In the genomic region with DNA sequence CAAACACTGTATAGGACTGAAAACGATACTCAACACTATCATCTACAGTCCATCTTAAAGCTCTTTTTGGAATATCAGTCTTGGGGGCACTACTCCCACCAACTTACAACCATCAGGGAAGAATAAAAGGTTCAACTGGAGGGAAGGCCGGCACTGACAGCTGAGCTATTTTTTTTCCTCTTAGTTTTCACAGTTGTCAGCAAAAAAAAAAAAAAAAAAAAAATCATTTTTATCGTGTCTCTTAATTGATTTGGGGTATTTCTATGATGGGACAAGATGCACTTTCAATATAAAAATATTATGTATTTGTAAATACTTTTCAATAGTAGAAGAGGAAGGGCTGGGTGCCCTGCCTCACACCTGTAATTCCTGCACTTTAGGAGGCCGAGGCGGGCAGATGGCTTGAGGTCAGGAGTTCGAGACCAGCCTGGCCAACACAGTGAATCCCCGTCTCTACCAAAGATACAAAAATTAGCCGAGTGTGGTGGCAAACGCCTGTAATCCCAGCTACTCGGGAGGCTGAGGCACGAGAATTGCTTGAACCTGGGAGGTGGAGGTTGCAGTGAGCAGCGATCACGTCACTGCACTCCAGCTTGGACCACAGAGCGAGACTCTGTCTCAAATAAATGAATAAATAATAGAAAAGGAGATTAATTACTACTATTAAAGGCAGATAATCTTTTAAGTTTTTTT, we compare ENCODE assay signal across 9 cellular contexts. TPM values are rescaled to one million over a fixed set of nuclear protein-coding genes. Genes with fewer than 3 reads are reported as not detected.
DNase-seq lines count a peak whose midpoint lies in the region; ATAC-seq and TF ChIP-seq lines count a peak whose summit lies in the region.
"Had no signal": no experiment of that assay in that cellular context is flagged by ENCODE, and none has a peak within 500 bp of the region (broad histone marks: within the 10 kb centered on the region; RNA-seq: fewer than 3 reads in every experiment).

No MANE protein-coding gene starts in this region.

- intact Hi-C loops in OCI-LY7 (cut with micrococcal nuclease; ENCODE audit: unreplicated experiment): loop anchor here (5.0 kb wide), 1 partner anchor 1194 kb away; no protein-coding TSS in a partner anchor
- intact Hi-C loops in psoas muscle (cut with DNase I): loop anchor here in 1 of 2 donors (5.0 kb wide), 1 partner anchor 599 kb away; the partner anchor contains the start of gene LIN7C

- H3K9me3 ChIP-seq in OCI-LY7 (ENCODE audit: low read length): no peaks in the 10 kb centered on the region
- no peaks in the 10 kb centered on the region for H3K9me3 ChIP-seq in endocrine pancreas (ENCODE audit: control insufficient read depth, low read length)
- no peaks in the 10 kb centered on the region for H3K9me3 ChIP-seq in psoas muscle

- no peak overlapping the region for H3K9ac ChIP-seq in endocrine pancreas (ENCODE audit: control insufficient read depth, insufficient read depth, low read length)

- H3K4me1 ChIP-seq in OCI-LY7 (ENCODE audit: insufficient read depth, low read length, poor library complexity, severe bottlenecking) (peaks cover 37% of the 10 kb centered on the region), endocrine pancreas (ENCODE audit: control insufficient read depth, insufficient read depth, low read length) (peaks cover 21% of the 10 kb centered on the region), psoas muscle (peaks cover 25% of the 10 kb centered on the region)

- POLR2A ChIA-PET in OCI-LY7 (lab: Charles Lee): interaction anchor here (0.6 to 5.8 kb wide), 14 partner anchors 9 to 214 kb away, joined by 3 to 38 read pairs (median 4); no protein-coding TSS in a partner anchor

- no peaks in the 10 kb centered on the region for H3K27me3 Mint-ChIP-seq in osteocyte (ENCODE audit: unreplicated experiment)

- peaks cover 68% of the 10 kb centered on the region for H3K4me1 Mint-ChIP-seq in osteocyte (ENCODE audit: unreplicated experiment)

- H3K9me2 ChIP-seq in OCI-LY7 (ENCODE audit: insufficient read depth, low read length): no peaks in the 10 kb centered on the region

- H3K27ac ChIP-seq in OCI-LY7 (ENCODE audit: low read depth, low read length, poor library complexity, severe bottlenecking) (peak overlapping the region; percentile 82), psoas muscle (no peak overlapping the region)

- ATAC-seq in GM21381 (IDR thresholded peaks at IDR 0.05; ENCODE audit: unreplicated experiment): no peak
- ATAC-seq in psoas muscle: no peak

- H3K4me3 Mint-ChIP-seq in osteocyte (ENCODE audit: unreplicated experiment): peak overlapping the region; percentile 84

- peaks cover 20% of the 10 kb centered on the region for H3K36me3 ChIP-seq in OCI-LY7 (ENCODE audit: insufficient read depth, low read length)
- no peaks in the 10 kb centered on the region for H3K36me3 ChIP-seq in endocrine pancreas (ENCODE audit: control insufficient read depth, insufficient read depth, low read length)
- H3K36me3 ChIP-seq in psoas muscle (ENCODE audit: insufficient read depth in 1 of 2, low read depth in 1 of 2): no peaks in the 10 kb centered on the region

- CTCF ChIA-PET in OCI-LY7 (lab: Charles Lee; ENCODE audit: unreplicated experiment): interaction anchor here (0.7 kb wide), 1 partner anchor 8 kb away, joined by 3 read pairs; no protein-coding TSS in a partner anchor

- peaks cover 92% of the 10 kb centered on the region for H3K79me2 ChIP-seq in OCI-LY7 (ENCODE audit: insufficient read depth, low read depth, low read length)

- DNase-seq in NCI-H748 treated with DMSO at 0.1 percent for 48 hours (lab: John Stamatoyannopoulos, UW): peak; percentile 6
- DNase-seq in NCI-H748 (lab: John Stamatoyannopoulos, UW; ENCODE audit: unreplicated experiment): no peak
- no peak for DNase-seq in OCI-LY7 (ENCODE audit: low spot score)
- no peak for DNase-seq in osteocyte (ENCODE audit: extremely low spot score, unreplicated experiment)
- DNase-seq in NCI-H2107 treated with DMSO at 0.1 percent for 48 hours (lab: John Stamatoyannopoulos, UW; ENCODE audit: unreplicated experiment): no peak
- DNase-seq in psoas muscle: no peak
- DNase-seq: NCI-H2171 had no signal

- TF ChIP-seq CTCF in OCI-LY7 (conservative IDR thresholded peaks at IDR 0.05; ENCODE audit: low read length) (no peak), osteocyte (IDR thresholded peaks at IDR 0.05) (no peak), psoas muscle (IDR thresholded peaks at IDR 0.05) (no peak)

- no peaks in the 10 kb centered on the region for H3K27me3 ChIP-seq in endocrine pancreas (ENCODE audit: control insufficient read depth, insufficient read depth, low read length)
- no peaks in the 10 kb centered on the region for H3K27me3 ChIP-seq in psoas muscle (ENCODE audit: insufficient read depth in 3 of 3, low read length in 2 of 3)

- H3K27ac Mint-ChIP-seq in osteocyte (ENCODE audit: unreplicated experiment): peak overlapping the region; percentile 56

- peak overlapping the region; percentile 93 for H3K4me3 ChIP-seq in OCI-LY7 (ENCODE audit: low read depth, low read length, poor library complexity, severe bottlenecking)
- peak overlapping the region; percentile 77 for H3K4me3 ChIP-seq in endocrine pancreas (ENCODE audit: control insufficient read depth, insufficient read depth, low read length)
- H3K4me3 ChIP-seq in psoas muscle: no peak overlapping the region

- no peaks in the 10 kb centered on the region for H3K36me3 Mint-ChIP-seq in osteocyte (ENCODE audit: unreplicated experiment)

- H4K20me1 ChIP-seq in OCI-LY7 (ENCODE audit: insufficient read depth, low read length): peaks cover 40% of the 10 kb centered on the region

- WGBS in psoas muscle, 3 donors: 80% methylated on average over 14 of the region's 14 CpGs

- H3K4me2 ChIP-seq in OCI-LY7 (ENCODE audit: low read length): peak overlapping the region; percentile 86

- no TSS peak for BruUV-seq in OCI-LY7 (replicated peaks; lab: Mats Ljungman, UMichigan)

- no peaks in the 10 kb centered on the region for H3K9me3 Mint-ChIP-seq in osteocyte (ENCODE audit: unreplicated experiment)

- H2AFZ ChIP-seq in OCI-LY7 (ENCODE audit: low read length): 0 out of 2 replicates have a peak overlapping the region, but pooled peaks have one; percentile 4

RNA-seq across cellular contexts. Expression of gene KIF18A, which starts 1.5 kb away (rescaled TPM):
- 36.4 and 41.5 TPM in 2 replicates for total RNA-seq in OCI-LY7 (2014; rRNA removed; shearing (Covaris generic))
- total RNA-seq in OCI-LY7 (2022) (42.3 and 47.1 TPM in 2 replicates), osteocyte (3.9 and 4.2 TPM in 2 replicates), psoas muscle (under 1 TPM in 2 of 4 donors, not detected in 2; 0.15 to 0.46 TPM)
- polyA plus RNA-seq in psoas muscle: under 1 TPM; 0.18 to 0.53 (median 0.49) TPM

RNA-seq across cellular contexts. Expression of gene METTL15, which starts 1.7 kb away (rescaled TPM):
- 11.7 and 18.9 TPM in 2 replicates for total RNA-seq in OCI-LY7 (2014; rRNA removed; shearing (Covaris generic))
- total RNA-seq in OCI-LY7 (2022) (19.5 and 19.7 TPM in 2 replicates), osteocyte (13.1 and 16.3 TPM in 2 replicates), psoas muscle (1 to 10 TPM; 7.4 to 9.5 (median 8.5) TPM)
- 1 to 10 TPM; 3.6 to 9.1 (median 4.7) TPM for polyA plus RNA-seq in psoas muscle
